ENCODE assay signal across 12 cellular contexts in genomic region chrX:9746148-9746880, GRCh38. TPM values are rescaled to one million over a fixed set of nuclear protein-coding genes. Genes with fewer than 3 reads are reported as not detected.
DNase-seq lines count a peak whose midpoint lies in the region; ATAC-seq and TF ChIP-seq lines count a peak whose summit lies in the region.
"Had no signal": no experiment of that assay in that cellular context is flagged by ENCODE, and none has a peak within 500 bp of the region (broad histone marks: within the 10 kb centered on the region; RNA-seq: fewer than 3 reads in every experiment).

No MANE protein-coding gene starts in this region.

- TF ChIP-seq CTCF in cardiac fibroblast (IDR thresholded peaks at IDR 0.05; ENCODE audit: low read depth, low read length) (no peak), lower lobe of right lung (IDR thresholded peaks at IDR 0.05) (no peak)

- no peaks in the 10 kb centered on the region for H3K36me3 ChIP-seq in BLaER1 treated with 17β-estradiol and CSF1 and Interleukin-3, amounts not matched to agents 10 nM and 100 nM
- H3K36me3 ChIP-seq in lower lobe of right lung, result no peaks in the 10 kb centered on the region
- H3K36me3 ChIP-seq: thoracic aorta had no signal

- peaks cover 0 to 4% (median 0%) of the 10 kb centered on the region in 11 experiments; a peak in 1 of 22 replicates for H3K27me3 ChIP-seq in BLaER1 treated with 17β-estradiol and CSF1 and Interleukin-3, amounts not matched to agents 10 nM and 100 nM
- H3K27me3 ChIP-seq in lower lobe of right lung (ENCODE audit: low read depth), result no peaks in the 10 kb centered on the region

- H4K20me1 ChIP-seq in BLaER1 treated with 17β-estradiol and CSF1 and Interleukin-3, amounts not matched to agents 10 nM and 100 nM, result no peaks in the 10 kb centered on the region

- H3K27ac ChIP-seq in BLaER1 treated with 17β-estradiol and CSF1 and Interleukin-3, amounts not matched to agents 10 nM and 100 nM, result peak overlapping the region; percentile 2 to 88 (median 65); a peak in 18 of 22 replicates
- peak overlapping the region; percentile 24 for H3K27ac ChIP-seq in lower lobe of right lung
- H3K27ac ChIP-seq: thoracic aorta had no signal

- peaks cover 19 to 46% (median 28%) of the 10 kb centered on the region in 10 experiments for H3K4me1 ChIP-seq in BLaER1 treated with 17β-estradiol and CSF1 and Interleukin-3, amounts not matched to agents 10 nM and 100 nM
- H3K4me1 ChIP-seq in lower lobe of right lung, result no peaks in the 10 kb centered on the region

- intact Hi-C loops in lower lobe of right lung (cut with DNase I), result no loop called here

- H3K9ac ChIP-seq in BLaER1 treated with 17β-estradiol and CSF1 and Interleukin-3, amounts not matched to agents 10 nM and 100 nM, result peak overlapping the region in 4 of 11 experiments; percentile 34 to 63 (median 44); a peak in 9 of 22 replicates

- no peak for ATAC-seq in lower lobe of right lung
- ATAC-seq in GM21723 (IDR thresholded peaks at IDR 0.05; ENCODE audit: unreplicated experiment), result no peak
- no peak for ATAC-seq in HG02852 (IDR thresholded peaks at IDR 0.05; ENCODE audit: unreplicated experiment)
- ATAC-seq in GM18517 (IDR thresholded peaks at IDR 0.05; ENCODE audit: unreplicated experiment), result no peak

- peak overlapping the region in 3 of 10 experiments; percentile 15 to 38 (median 24); a peak in 3 of 20 replicates for H3K4me3 ChIP-seq in BLaER1 treated with 17β-estradiol and CSF1 and Interleukin-3, amounts not matched to agents 10 nM and 100 nM
- no peak overlapping the region for H3K4me3 ChIP-seq in cardiac fibroblast (replicated peaks in 1 of 2; ENCODE audit: low read depth in 2 of 2, low read length in 2 of 2)
- no peak overlapping the region for H3K4me3 ChIP-seq in lower lobe of right lung
- H3K4me3 ChIP-seq: thoracic aorta had no signal

- DNase-seq in M059J (ENCODE audit: low read depth), result peak; percentile 87
- DNase-seq in cardiac fibroblast (ENCODE audit: low read depth in 2 of 2), result peak; percentile 68 to 78
- no peak for DNase-seq in lower lobe of right lung
- no peak for DNase-seq in NCI-H748 (lab: John Stamatoyannopoulos, UW; ENCODE audit: unreplicated experiment)
- DNase-seq: CD4-positive, alpha-beta T cell; NCI-H2081 treated with DMSO at 0.1 percent for 48 hours; stimulated activated CD4-positive, alpha-beta T cell treated with anti-CD3 and anti-CD28 coated beads, Interleukin-1b, Interleukin-23, amount 100 ng/mL, for 48 hours had no signal

- H3K9me3 ChIP-seq in BLaER1 treated with 17β-estradiol and CSF1 and Interleukin-3, amounts not matched to agents 10 nM and 100 nM (replicated peaks in 1 of 11), result peaks cover 5 to 23% (median 17%) of the 10 kb centered on the region in 11 experiments; a peak in 18 of 22 replicates
- no peaks in the 10 kb centered on the region for H3K9me3 ChIP-seq in lower lobe of right lung
- H3K9me3 ChIP-seq: thoracic aorta had no signal

- H3K4me2 ChIP-seq in BLaER1 treated with 17β-estradiol and CSF1 and Interleukin-3, amounts not matched to agents 10 nM and 100 nM, result peak overlapping the region; percentile 64 to 91 (median 81)

RNA-seq across cellular contexts. Expression of gene GPR143, which starts 19.3 kb away (rescaled TPM):
- 0.20 TPM in 1 of 2 replicates, not detected in the other for total RNA-seq in M059J (2014; rRNA removed; shearing (Covaris generic))
- total RNA-seq in lower lobe of right lung, result 0.47 TPM
- total RNA-seq: CD4-positive, alpha-beta T cell had no signal

RNA-seq across cellular contexts. Expression of gene SHROOM2, which starts 39.9 kb away (rescaled TPM):
- 0.98 and 4.4 TPM in 2 replicates for total RNA-seq in M059J (2014; rRNA removed; shearing (Covaris generic))
- 9.3 TPM for total RNA-seq in lower lobe of right lung
- total RNA-seq: CD4-positive, alpha-beta T cell had no signal

Comparison
In these comparisons a context has a peak if more than half of its experiments do, and no peak if none do; other contexts are left out.
1. DNase-seq: peak in M059J (single experiment) and cardiac fibroblast (2 of 2); none in lower lobe of right lung (single experiment) and NCI-H748 (single experiment).